8 cellular contexts compared by ENCODE assay signal in the genomic region with DNA sequence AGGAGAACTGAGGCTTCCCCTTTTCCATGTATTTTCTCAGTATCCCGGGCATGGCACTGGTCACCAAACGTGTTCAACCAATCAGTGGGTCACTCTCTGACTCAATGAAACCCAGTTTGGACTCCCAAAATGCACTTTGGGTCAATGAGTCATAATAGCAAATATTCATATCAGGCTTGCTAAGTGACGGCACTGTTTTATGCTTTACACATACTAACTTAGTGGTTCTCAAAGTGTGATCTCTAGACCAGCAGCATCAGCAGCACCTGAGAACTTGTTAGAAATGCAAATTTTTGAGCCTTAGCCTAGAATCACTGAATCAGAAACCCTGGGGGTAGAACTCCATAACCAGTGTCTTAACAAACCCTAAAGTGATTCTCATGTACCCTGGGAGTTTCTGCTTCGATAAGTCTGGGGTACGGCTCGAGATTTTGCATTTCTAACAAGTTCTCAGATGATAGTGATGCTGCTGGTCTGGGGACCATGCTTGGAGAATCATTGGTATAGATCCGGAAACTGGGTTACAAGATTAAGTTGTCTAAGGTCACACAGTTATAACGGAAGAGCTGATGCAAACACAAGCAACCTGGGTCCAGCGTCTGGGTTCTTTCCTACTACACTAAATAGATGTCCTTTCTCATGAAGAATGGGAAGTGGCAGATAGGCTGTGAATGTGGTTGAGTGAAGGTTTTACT. TPM values are rescaled to one million over a fixed set of nuclear protein-coding genes. Genes with fewer than 3 reads are reported as not detected.
DNase-seq lines count a peak whose midpoint lies in the region; ATAC-seq, FAIRE-seq and TF ChIP-seq lines count a peak whose summit lies in the region.

No MANE protein-coding gene starts in this region.

- BruUV-seq in HepG2 (replicated peaks; lab: Mats Ljungman, UMichigan), result no TSS peak

- H3K4me1 Mint-ChIP-seq in IgD-negative memory B cell, result peaks cover 38 to 56% (median 44%) of the 10 kb centered on the region in 3 donors

- H3K9me3 Mint-ChIP-seq in IgD-negative memory B cell, result no peaks in the 10 kb centered on the region

- no peaks in the 10 kb centered on the region for H3K36me3 ChIP-seq in mucosa of descending colon (ENCODE audit: low read depth)
- no peaks in the 10 kb centered on the region for H3K36me3 ChIP-seq in SK-N-SH (replicated peaks in 1 of 2; ENCODE audit: control insufficient read depth in 1 of 2, insufficient read depth in 2 of 2, low read length in 1 of 2)
- no peaks in the 10 kb centered on the region for H3K36me3 ChIP-seq in HepG2 (replicated peaks in 1 of 2; ENCODE audit: control insufficient read depth in 1 of 2, insufficient read depth in 2 of 2, low read length in 2 of 2)

- H3K27me3 Mint-ChIP-seq in IgD-negative memory B cell, result peaks cover 2% of the 10 kb centered on the region

- H3K4me1 ChIP-seq in mucosa of descending colon (ENCODE audit: low read depth) (peaks cover 6% of the 10 kb centered on the region), SK-N-SH (ENCODE audit: control insufficient read depth in 1 of 2, insufficient read depth in 2 of 2, low read depth in 1 of 2, low read length in 1 of 2) (no peaks in the 10 kb centered on the region; a peak in 1 of 4 replicates), HepG2 (ENCODE audit: insufficient read depth, low read length) (no peaks in the 10 kb centered on the region)

- H3K27ac Mint-ChIP-seq in IgD-negative memory B cell, result peak overlapping the region; percentile 79 to 98 (median 95)

- H3K4me3 ChIP-seq in mucosa of descending colon, result no peak overlapping the region
- no peak overlapping the region for H3K4me3 ChIP-seq in SK-N-SH (ENCODE audit: low read depth in 2 of 2, low read length in 1 of 2)
- H3K4me3 ChIP-seq in HepG2 (replicated peaks in 1 of 3; ENCODE audit: insufficient read depth in 1 of 3, low read depth in 2 of 3, low read length in 3 of 3), result no peak overlapping the region

- H3F3A ChIP-seq in SK-N-SH (replicated peaks; ENCODE audit: insufficient read depth), result no peaks in the 10 kb centered on the region

- intact Hi-C loops in mucosa of descending colon (cut with DNase I, micrococcal nuclease), result no loop called here
- intact Hi-C loops in HepG2 (cut with micrococcal nuclease; ENCODE audit: unreplicated experiment), result no loop called here

- TF ChIP-seq CTCF in mucosa of descending colon (IDR thresholded peaks at IDR 0.05) (no peak), SK-N-SH (IDR thresholded peaks at IDR 0.05) (no peak), HepG2 (CRISPR knock-in tag; IDR thresholded peaks at IDR 0.05) (no peak)

- POLR2A ChIA-PET in SK-N-SH (lab: Yijun Ruan, JAX) (no interaction called here), HepG2 (lab: Yijun Ruan, JAX) (no interaction called here)

- TF ChIP-seq RAD21 in SK-N-SH (IDR thresholded peaks at IDR 0.05; ENCODE audit: low read length) (no peak), HepG2 (CRISPR knock-in tag; IDR thresholded peaks at IDR 0.05) (no peak)

- TF ChIP-seq POLR2A in GM18526 (IDR thresholded peaks at IDR 0.05; ENCODE audit: extremely low read depth, insufficient read length), result peak; percentile 3
- TF ChIP-seq POLR2A in HepG2 (IDR thresholded peaks at IDR 0.05; ENCODE audit: insufficient read depth in 1 of 2, low read depth in 2 of 2, low read length in 2 of 2), result no peak

- H2AFZ ChIP-seq in SK-N-SH (ENCODE audit: low read depth) (no peak overlapping the region), HepG2 (ENCODE audit: low read length) (no peak overlapping the region)

- H3K4me3 Mint-ChIP-seq in IgD-negative memory B cell, result peak overlapping the region; percentile 54 to 92 (median 86)

- 87% methylated on average over 9 of the region's 9 CpGs for WGBS in SK-N-SH (ENCODE audit: low lambda C conversion rate)
- WGBS in HepG2 (ENCODE audit: low lambda C conversion rate), result 12% methylated on average over 7 of the region's 9 CpGs

- no peaks in the 10 kb centered on the region for H3K36me3 Mint-ChIP-seq in IgD-negative memory B cell

- no peaks in the 10 kb centered on the region for H3K27me3 ChIP-seq in SK-N-SH (ENCODE audit: insufficient read depth)
- H3K27me3 ChIP-seq in HepG2 (ENCODE audit: control insufficient read depth in 1 of 2, insufficient read depth in 2 of 2, low read length in 2 of 2), result peaks cover 2 to 13% of the 10 kb centered on the region in 2 experiments; a peak in 2 of 5 replicates

- no peaks in the 10 kb centered on the region for H3K9me3 ChIP-seq in mucosa of descending colon
- no peaks in the 10 kb centered on the region for H3K9me3 ChIP-seq in SK-N-SH
- no peaks in the 10 kb centered on the region for H3K9me3 ChIP-seq in HepG2 (ENCODE audit: low read length)

- CTCF ChIA-PET in SK-N-SH (lab: Yijun Ruan, JAX), result no interaction called here
- CTCF ChIA-PET in HepG2 (lab: Yijun Ruan, JAX; ENCODE audit: low intra/inter-chr PET ratio, low total read pairs), result no interaction called here

- H3K9ac ChIP-seq in SK-N-SH (no peak overlapping the region), HepG2 (ENCODE audit: insufficient read depth, low read depth, low read length) (no peak overlapping the region)

- no peaks in the 10 kb centered on the region for H3K9me2 ChIP-seq in SK-N-SH

- DNase-seq in mucosa of descending colon, result no peak
- no peak for DNase-seq in NCI-H524 (lab: John Stamatoyannopoulos, UW)
- DNase-seq in SK-N-SH, result no peak
- DNase-seq in HepG2 (ENCODE audit: low spot score), result no peak
- DNase-seq in caudate nucleus (lab: John Stamatoyannopoulos, UW), result no peak

- H3K4me2 ChIP-seq in SK-N-SH (no peak overlapping the region), HepG2 (ENCODE audit: low read depth, low read length) (no peak overlapping the region)

- no peaks in the 10 kb centered on the region for H4K20me1 ChIP-seq in SK-N-SH (ENCODE audit: insufficient read depth)
- H4K20me1 ChIP-seq in HepG2 (ENCODE audit: insufficient read depth, low read length), result no peaks in the 10 kb centered on the region

- TF ChIP-seq EP300 in SK-N-SH (IDR thresholded peaks at IDR 0.05; ENCODE audit: borderline replicate concordance in 1 of 2, low read depth in 1 of 2, low read length in 1 of 2) (no peak), HepG2 (IDR thresholded peaks at IDR 0.05; ENCODE audit: low read depth in 2 of 2, low read length in 2 of 2) (no peak), HepG2 (CRISPR knock-in tag; IDR thresholded peaks at IDR 0.05; ENCODE audit: borderline replicate concordance) (no peak)

- H3K27ac ChIP-seq in SK-N-SH (ENCODE audit: low read depth in 2 of 2, low read length in 1 of 2), result no peak overlapping the region
- no peak overlapping the region for H3K27ac ChIP-seq in HepG2 (ENCODE audit: extremely low read length, insufficient read depth, low read length)
- H3K27ac ChIP-seq in caudate nucleus (ENCODE audit: low read depth, low read length), result no peak overlapping the region

- H3K79me2 ChIP-seq in SK-N-SH (ENCODE audit: insufficient read depth), result no peaks in the 10 kb centered on the region
- no peaks in the 10 kb centered on the region for H3K79me2 ChIP-seq in HepG2 (ENCODE audit: insufficient read depth, low read length)

- no peak for FAIRE-seq in HepG2 (lab: Jason Lieb, UNC)

- in situ Hi-C loops in HepG2 (cut with HindIII; ENCODE audit: extremely low pct_ligation_motif_present, low pct_unique_long_range_greater_than_20kb), result no loop called here

- ATAC-seq in GM21529 (IDR thresholded peaks at IDR 0.05; ENCODE audit: unreplicated experiment), result peak; percentile 55
- ATAC-seq in mucosa of descending colon, result peak; percentile 30
- ATAC-seq in HepG2, result no peak

TF ChIP-seq in HepG2, 621 proteins besides CTCF, POLR2A, EP300 and RAD21 (continues in another document):
- TF ChIP-seq KMT2B (CRISPR knock-in tag; IDR thresholded peaks at IDR 0.05) (no peak), IKZF4 (CRISPR knock-in tag; IDR thresholded peaks at IDR 0.05; ENCODE audit: borderline replicate concordance, low read depth, not compliant biosample characterization) (no peak), HHEX (CRISPR knock-in tag; IDR thresholded peaks at IDR 0.05) (no peak), ZNF790 (CRISPR knock-in tag; IDR thresholded peaks at IDR 0.05; ENCODE audit: borderline replicate concordance) (no peak), ZNF3 (CRISPR knock-in tag; IDR thresholded peaks at IDR 0.05) (no peak)

RNA-seq across cellular contexts. Expression of gene ETS1, which starts 35.6 kb away (rescaled TPM):
- polyA plus RNA-seq in IgD-negative memory B cell (192 TPM), SK-N-SH (2012; rRNA removed) (14.5 and 17.4 TPM in 2 replicates), HepG2 (2011; rRNA removed) (0.12 and 0.34 TPM in 2 replicates)
- total RNA-seq in mucosa of descending colon (10 to 100 TPM; 36.5 to 41.2 (median 38.6) TPM), HepG2 (2016; rRNA removed; fragmentation: Illumina TruSeq; extraction: Trizol) (0.18 and 0.20 TPM in 2 replicates)
- polyA plus RNA-seq in SK-N-SH (2012; cell fraction: cytosol; rRNA removed), result 14.8 and 15.5 TPM in 2 replicates
- 11.9 and 17.6 TPM in 2 replicates for polyA plus RNA-seq in SK-N-SH (2012; cell fraction: nucleus; rRNA removed)
- 0.09 and 0.10 TPM in 2 replicates for total RNA-seq in HepG2 (2016; cell fraction: cytosol; rRNA removed; fragmentation: Illumina TruSeq; extraction: Trizol; ENCODE audit: low read depth)
- total RNA-seq in HepG2 (2016; cell fraction: insoluble cytoplasmic fraction; rRNA removed; fragmentation: Illumina TruSeq; extraction: Trizol), result 0.25 and 0.26 TPM in 2 replicates
- total RNA-seq in HepG2 (2016; cell fraction: membrane; rRNA removed; fragmentation: Illumina TruSeq; extraction: Trizol), result 0.09 and 0.14 TPM in 2 replicates
- 0.12 and 0.13 TPM in 2 replicates for total RNA-seq in HepG2 (2016; cell fraction: nucleus; rRNA removed; fragmentation: Illumina TruSeq; extraction: Trizol)
- polyA plus RNA-seq in HepG2 (2011; cell fraction: cytosol; rRNA removed), result 0.21 TPM in 2 replicates
- 0.14 and 0.26 TPM in 2 replicates for polyA plus RNA-seq in HepG2 (2011; cell fraction: nucleus; rRNA removed)
- polyA plus RNA-seq in HepG2 (2012), result 0.25 and 0.81 TPM in 2 replicates
- not detected in 2 replicates for polyA plus RNA-seq in HepG2 (2016; cell fraction: cytosol; fragmentation: Illumina TruSeq; extraction: Trizol; ENCODE audit: low read depth)
- 0.21 and 0.23 TPM in 2 replicates for polyA plus RNA-seq in HepG2 (2016; cell fraction: insoluble cytoplasmic fraction; fragmentation: Illumina TruSeq; extraction: Trizol; ENCODE audit: low read depth)
- polyA plus RNA-seq in HepG2 (2016; cell fraction: membrane; fragmentation: Illumina TruSeq; extraction: Trizol; ENCODE audit: low read depth), result 0.03 and 0.06 TPM in 2 replicates
- polyA plus RNA-seq in HepG2 (2016; cell fraction: nucleus; fragmentation: Illumina TruSeq; extraction: Trizol; ENCODE audit: insufficient read depth, low read depth), result 0.17 and 0.18 TPM in 2 replicates
- polyA minus RNA-seq in HepG2 (2011; rRNA and poly(A)+ RNA removed; ENCODE audit: low replicate concordance), result 0.08 and 8.3 TPM in 2 replicates
- 0.44 and 0.49 TPM in 2 replicates for polyA minus RNA-seq in HepG2 (2011; cell fraction: cytosol; rRNA and poly(A)+ RNA removed)
- 0.62 and 0.64 TPM in 2 replicates for polyA minus RNA-seq in HepG2 (2011; cell fraction: nucleus; rRNA and poly(A)+ RNA removed)

Comparison
In these comparisons a context has a peak if more than half of its experiments do, and no peak if none do; other contexts are left out.
1. RNA of gene ETS1, which starts 35.6 kb away (polyA plus RNA-seq): 192 TPM in IgD-negative memory B cell (single experiment); 11.9 to 17.6 TPM in SK-N-SH and 0.03 to 0.81 TPM in HepG2; every median in the first group is over 10 times any median in the second.